In the genomic region with DNA sequence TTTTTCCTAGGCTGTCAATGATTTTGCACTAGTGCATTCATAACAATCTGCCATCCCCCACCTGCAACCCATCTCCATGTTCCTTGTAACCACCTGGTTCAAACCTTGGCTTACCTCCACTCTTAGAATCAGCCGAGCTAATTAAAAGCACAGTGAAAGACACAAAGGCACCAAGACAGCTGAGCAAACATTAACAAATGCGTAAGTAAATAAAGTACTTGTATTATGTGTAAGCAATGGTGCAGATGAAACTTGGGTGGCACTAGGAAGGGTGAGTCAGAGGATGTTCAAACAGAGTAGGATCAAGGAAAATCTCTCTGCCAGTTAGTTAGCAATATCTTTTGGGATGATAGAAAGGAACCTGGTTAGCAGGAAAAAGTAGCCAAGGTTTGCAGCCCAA, we compare ENCODE assay signal across 12 cellular contexts. TPM values are rescaled to one million over a fixed set of nuclear protein-coding genes. Genes with fewer than 3 reads are reported as not detected.
DNase-seq lines count a peak whose midpoint lies in the region; ATAC-seq, FAIRE-seq and TF ChIP-seq lines count a peak whose summit lies in the region.
"Had no signal": no experiment of that assay in that cellular context is flagged by ENCODE, and none has a peak within 500 bp of the region (broad histone marks: within the 10 kb centered on the region; RNA-seq: fewer than 3 reads in every experiment).

No MANE protein-coding gene starts in this region.

- H3K9me3 ChIP-seq in HepG2 (ENCODE audit: low read length) = no peaks in the 10 kb centered on the region

- CTCF ChIA-PET in HepG2 (lab: Yijun Ruan, JAX; ENCODE audit: low intra/inter-chr PET ratio, low total read pairs) = no interaction called here

- no peak for TF ChIP-seq POLR2A in HepG2 (IDR thresholded peaks at IDR 0.05; ENCODE audit: insufficient read depth in 1 of 2, low read depth in 2 of 2, low read length in 2 of 2)

- H3K4me3 ChIP-seq in HepG2 (replicated peaks in 1 of 3; ENCODE audit: insufficient read depth in 1 of 3, low read depth in 2 of 3, low read length in 3 of 3) = peak overlapping the region in 1 of 3 experiments; percentile 3; a peak in 1 of 6 replicates

- no peaks in the 10 kb centered on the region for H4K20me1 ChIP-seq in HepG2 (ENCODE audit: insufficient read depth, low read length)

- no peak overlapping the region for H2AFZ ChIP-seq in HepG2 (ENCODE audit: low read length)

- intact Hi-C loops in HepG2 (cut with micrococcal nuclease; ENCODE audit: unreplicated experiment) = no loop called here

- peak in 1 of 2 experiments; percentile 81; a peak in 2 of 4 replicates for TF ChIP-seq EP300 in HepG2 (IDR thresholded peaks at IDR 0.05; ENCODE audit: low read depth in 2 of 2, low read length in 2 of 2)
- TF ChIP-seq EP300 in HepG2 (CRISPR knock-in tag; IDR thresholded peaks at IDR 0.05; ENCODE audit: borderline replicate concordance) = peak; percentile 69; the same call in 1 of the 2 replicates

- FAIRE-seq in HepG2 (lab: Jason Lieb, UNC) = peak; percentile 81

- H3K4me1 ChIP-seq in HepG2 (ENCODE audit: insufficient read depth, low read length) = peaks cover 49% of the 10 kb centered on the region

- WGBS in HepG2 (ENCODE audit: low lambda C conversion rate) = 0% methylated on average over 2 of the region's 2 CpGs

- peak overlapping the region; percentile 50 for H3K4me2 ChIP-seq in HepG2 (ENCODE audit: low read depth, low read length)

- H3K27me3 ChIP-seq in HepG2 (ENCODE audit: control insufficient read depth in 1 of 2, insufficient read depth in 2 of 2, low read length in 2 of 2) = peaks cover 0 to under 1% of the 10 kb centered on the region in 2 experiments; a peak in 1 of 5 replicates

- ATAC-seq in HepG2 (peak; percentile 60), HG02852 (IDR thresholded peaks at IDR 0.05; ENCODE audit: unreplicated experiment) (no peak)

- no peak overlapping the region for H3K9ac ChIP-seq in HepG2 (ENCODE audit: insufficient read depth, low read depth, low read length)

- in situ Hi-C loops in HepG2 (cut with HindIII; ENCODE audit: extremely low pct_ligation_motif_present, low pct_unique_long_range_greater_than_20kb) = loop anchor here (25.0 kb wide), 1 partner anchor 397 kb away; a partner anchor contains a TSS

- H3K79me2 ChIP-seq in HepG2 (ENCODE audit: insufficient read depth, low read length) = no peaks in the 10 kb centered on the region

- no peaks in the 10 kb centered on the region for H3K36me3 ChIP-seq in HepG2 (replicated peaks in 1 of 2; ENCODE audit: control insufficient read depth in 1 of 2, insufficient read depth in 2 of 2, low read length in 2 of 2)

- DNase-seq in EH (ENCODE audit: low read depth) = peak; percentile 17
- peak; percentile 96 for DNase-seq in NCI-H187 treated with DMSO at 0.1 percent for 48 hours (lab: John Stamatoyannopoulos, UW)
- DNase-seq in SHP77 (lab: John Stamatoyannopoulos, UW) = peak; percentile 99
- peak; percentile 90 for DNase-seq in HepG2 (ENCODE audit: low spot score)
- DNase-seq in SK-N-DZ (ENCODE audit: low spot score) = no peak
- no peak for DNase-seq in globus pallidus (ENCODE audit: low spot score)
- DNase-seq in amygdala (lab: John Stamatoyannopoulos, UW) = no peak
- DNase-seq: activated CD4-positive, alpha-beta T cell treated with anti-CD3 and anti-CD28 coated beads, Interleukin-2, amount 10 ng/mL, durations not matched to agents 24 days and 14 days; anterior cingulate cortex; hippocampal formation; NCI-H524 had no signal

- 0 out of 2 replicates have a peak, but pooled peaks have one; percentile 3 for TF ChIP-seq CTCF in HepG2 (CRISPR knock-in tag; IDR thresholded peaks at IDR 0.05)

- no peak overlapping the region for H3K27ac ChIP-seq in HepG2 (ENCODE audit: extremely low read length, insufficient read depth, low read length)

- BruUV-seq in HepG2 (replicated peaks; lab: Mats Ljungman, UMichigan) = no TSS peak

- POLR2A ChIA-PET in HepG2 (lab: Yijun Ruan, JAX) = no interaction called here

- TF ChIP-seq RAD21 in HepG2 (CRISPR knock-in tag; IDR thresholded peaks at IDR 0.05) = no peak

TF ChIP-seq in HepG2, 621 proteins besides CTCF, POLR2A, EP300 and RAD21 (continues in another document):
- TF ChIP-seq ZNF496 (CRISPR knock-in tag; IDR thresholded peaks at IDR 0.05; ENCODE audit: insufficient replicate concordance) (no peak), ERF (CRISPR knock-in tag; IDR thresholded peaks at IDR 0.05) (peak; percentile 56; the same call in 1 of the 2 replicates), BRD4 (CRISPR knock-in tag; IDR thresholded peaks at IDR 0.05) (no peak), ZNF124 (CRISPR knock-in tag; IDR thresholded peaks at IDR 0.05) (no peak), TBX3 (IDR thresholded peaks at IDR 0.05; ENCODE audit: borderline replicate concordance) (peak; percentile 87; the same call in 1 of the 2 replicates), SALL1 (CRISPR knock-in tag; IDR thresholded peaks at IDR 0.05) (peak; percentile 53; the same call in 1 of the 2 replicates), ZNF501 (CRISPR knock-in tag; IDR thresholded peaks at IDR 0.05) (no peak), ZBTB20 (CRISPR knock-in tag; IDR thresholded peaks at IDR 0.05; ENCODE audit: borderline replicate concordance, low read depth) (peak; percentile 54; the same call in 1 of the 2 replicates)
- TF ChIP-seq, protein P1, sequence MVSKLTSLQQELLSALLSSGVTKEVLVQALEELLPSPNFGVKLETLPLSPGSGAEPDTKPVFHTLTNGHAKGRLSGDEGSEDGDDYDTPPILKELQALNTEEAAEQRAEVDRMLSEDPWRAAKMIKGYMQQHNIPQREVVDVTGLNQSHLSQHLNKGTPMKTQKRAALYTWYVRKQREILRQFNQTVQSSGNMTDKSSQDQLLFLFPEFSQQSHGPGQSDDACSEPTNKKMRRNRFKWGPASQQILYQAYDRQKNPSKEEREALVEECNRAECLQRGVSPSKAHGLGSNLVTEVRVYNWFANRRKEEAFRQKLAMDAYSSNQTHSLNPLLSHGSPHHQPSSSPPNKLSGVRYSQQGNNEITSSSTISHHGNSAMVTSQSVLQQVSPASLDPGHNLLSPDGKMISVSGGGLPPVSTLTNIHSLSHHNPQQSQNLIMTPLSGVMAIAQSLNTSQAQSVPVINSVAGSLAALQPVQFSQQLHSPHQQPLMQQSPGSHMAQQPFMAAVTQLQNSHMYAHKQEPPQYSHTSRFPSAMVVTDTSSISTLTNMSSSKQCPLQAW (CRISPR knock-in tag; IDR thresholded peaks at IDR 0.05) = peak; percentile 25; the same call in 1 of the 2 replicates

RNA-seq across cellular contexts. Expression of a gene that starts 5.1 kb away (rescaled TPM):
- total RNA-seq in HepG2 (2016; rRNA removed; fragmentation: Illumina TruSeq; extraction: Trizol) = 15.4 and 16.6 TPM in 2 replicates
- 55.7 and 60.3 TPM in 2 replicates for total RNA-seq in HepG2 (2016; cell fraction: cytosol; rRNA removed; fragmentation: Illumina TruSeq; extraction: Trizol; ENCODE audit: low read depth)
- 15.5 and 17.0 TPM in 2 replicates for total RNA-seq in HepG2 (2016; cell fraction: insoluble cytoplasmic fraction; rRNA removed; fragmentation: Illumina TruSeq; extraction: Trizol)
- 13.6 and 15.8 TPM in 2 replicates for total RNA-seq in HepG2 (2016; cell fraction: membrane; rRNA removed; fragmentation: Illumina TruSeq; extraction: Trizol)
- total RNA-seq in HepG2 (2016; cell fraction: nucleus; rRNA removed; fragmentation: Illumina TruSeq; extraction: Trizol) = 25.2 and 32.7 TPM in 2 replicates
- 33.3 and 48.5 TPM in 2 replicates for polyA plus RNA-seq in HepG2 (2011; rRNA removed)
- 15.1 and 19.3 TPM in 2 replicates for polyA plus RNA-seq in HepG2 (2011; cell fraction: cytosol; rRNA removed)
- 30.9 and 34.9 TPM in 2 replicates for polyA plus RNA-seq in HepG2 (2011; cell fraction: nucleus; rRNA removed)
- polyA plus RNA-seq in HepG2 (2012) = 13.6 and 18.4 TPM in 2 replicates
- 0.29 and 0.60 TPM in 2 replicates for polyA plus RNA-seq in HepG2 (2016; cell fraction: cytosol; fragmentation: Illumina TruSeq; extraction: Trizol; ENCODE audit: low read depth)
- 16.6 and 18.3 TPM in 2 replicates for polyA plus RNA-seq in HepG2 (2016; cell fraction: insoluble cytoplasmic fraction; fragmentation: Illumina TruSeq; extraction: Trizol; ENCODE audit: low read depth)
- polyA plus RNA-seq in HepG2 (2016; cell fraction: membrane; fragmentation: Illumina TruSeq; extraction: Trizol; ENCODE audit: low read depth) = 2.1 and 2.3 TPM in 2 replicates
- polyA plus RNA-seq in HepG2 (2016; cell fraction: nucleus; fragmentation: Illumina TruSeq; extraction: Trizol; ENCODE audit: insufficient read depth, low read depth) = 26.8 and 30.6 TPM in 2 replicates
- 39.0 and 60.9 TPM in 2 replicates for polyA minus RNA-seq in HepG2 (2011; rRNA and poly(A)+ RNA removed; ENCODE audit: low replicate concordance)
- 18.7 and 23.7 TPM in 2 replicates for polyA minus RNA-seq in HepG2 (2011; cell fraction: cytosol; rRNA and poly(A)+ RNA removed)
- polyA minus RNA-seq in HepG2 (2011; cell fraction: nucleus; rRNA and poly(A)+ RNA removed) = 84.3 and 91.0 TPM in 2 replicates
- polyA plus RNA-seq in SK-N-DZ (2014; cell fraction: cytosol; rRNA removed) = 29.8 and 32.8 TPM in 2 replicates
- 29.9 and 34.6 TPM in 2 replicates for polyA plus RNA-seq in SK-N-DZ (2014; cell fraction: nucleus; rRNA removed)

RNA-seq across cellular contexts. Expression of a gene that starts 40.5 kb away (rescaled TPM):
- total RNA-seq in HepG2 (2016; rRNA removed; fragmentation: Illumina TruSeq; extraction: Trizol) = 2.5 and 4.1 TPM in 2 replicates
- total RNA-seq in HepG2 (2016; cell fraction: cytosol; rRNA removed; fragmentation: Illumina TruSeq; extraction: Trizol; ENCODE audit: low read depth) = 1.2 and 1.5 TPM in 2 replicates
- 2.2 and 3.3 TPM in 2 replicates for total RNA-seq in HepG2 (2016; cell fraction: insoluble cytoplasmic fraction; rRNA removed; fragmentation: Illumina TruSeq; extraction: Trizol)
- 3.9 and 4.5 TPM in 2 replicates for total RNA-seq in HepG2 (2016; cell fraction: membrane; rRNA removed; fragmentation: Illumina TruSeq; extraction: Trizol)
- total RNA-seq in HepG2 (2016; cell fraction: nucleus; rRNA removed; fragmentation: Illumina TruSeq; extraction: Trizol) = 1.4 and 1.6 TPM in 2 replicates
- polyA plus RNA-seq in HepG2 (2011; rRNA removed) = 2.8 and 3.8 TPM in 2 replicates
- 2.7 and 2.9 TPM in 2 replicates for polyA plus RNA-seq in HepG2 (2011; cell fraction: cytosol; rRNA removed)
- 0.90 and 2.2 TPM in 2 replicates for polyA plus RNA-seq in HepG2 (2011; cell fraction: nucleus; rRNA removed)
- 2.4 and 5.1 TPM in 2 replicates for polyA plus RNA-seq in HepG2 (2012)
- polyA plus RNA-seq in HepG2 (2016; cell fraction: cytosol; fragmentation: Illumina TruSeq; extraction: Trizol; ENCODE audit: low read depth) = 3.5 and 4.4 TPM in 2 replicates
- 1.6 and 2.1 TPM in 2 replicates for polyA plus RNA-seq in HepG2 (2016; cell fraction: insoluble cytoplasmic fraction; fragmentation: Illumina TruSeq; extraction: Trizol; ENCODE audit: low read depth)
- 5.1 and 6.0 TPM in 2 replicates for polyA plus RNA-seq in HepG2 (2016; cell fraction: membrane; fragmentation: Illumina TruSeq; extraction: Trizol; ENCODE audit: low read depth)
- polyA plus RNA-seq in HepG2 (2016; cell fraction: nucleus; fragmentation: Illumina TruSeq; extraction: Trizol; ENCODE audit: insufficient read depth, low read depth) = 0.63 and 2.0 TPM in 2 replicates
- 0.72 and 5.6 TPM in 2 replicates for polyA minus RNA-seq in HepG2 (2011; rRNA and poly(A)+ RNA removed; ENCODE audit: low replicate concordance)
- 2.1 and 2.6 TPM in 2 replicates for polyA minus RNA-seq in HepG2 (2011; cell fraction: cytosol; rRNA and poly(A)+ RNA removed)
- polyA minus RNA-seq in HepG2 (2011; cell fraction: nucleus; rRNA and poly(A)+ RNA removed) = 2.5 and 3.0 TPM in 2 replicates
- polyA plus RNA-seq in SK-N-DZ (2014; cell fraction: cytosol; rRNA removed) = 3.1 and 3.5 TPM in 2 replicates
- polyA plus RNA-seq in SK-N-DZ (2014; cell fraction: nucleus; rRNA removed) = 1.5 and 2.6 TPM in 2 replicates

Comparison
In these comparisons a context has a peak if more than half of its experiments do, and no peak if none do; other contexts are left out.
1. DNase-seq: peak in EH (single experiment), NCI-H187 treated with DMSO at 0.1 percent for 48 hours (single experiment), SHP77 (2 of 2) and HepG2 (single experiment); none in SK-N-DZ (single experiment), globus pallidus (single experiment) and amygdala (0 of 56).